ENCODE assay signal across 1 cellular context in the genomic region with DNA sequence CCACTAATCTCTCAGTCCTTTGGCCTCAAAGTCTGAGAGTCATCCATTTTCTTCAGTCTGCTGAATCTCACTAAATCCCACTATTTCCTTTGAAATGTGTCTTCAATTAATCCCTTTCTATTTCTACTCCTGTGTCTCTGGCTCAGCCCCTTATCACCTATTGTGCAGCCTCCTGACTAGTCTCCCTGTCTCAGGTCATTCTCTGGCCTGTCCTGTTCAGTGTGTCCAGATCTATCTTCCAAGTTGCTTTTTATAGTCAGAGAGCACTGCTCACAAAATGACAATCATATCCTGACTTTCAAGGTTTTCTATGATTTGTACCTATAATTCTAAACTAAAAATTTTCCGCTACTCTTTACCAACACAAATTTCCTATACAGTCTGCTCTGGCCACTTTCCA.
TF ChIP-seq lines count a peak whose summit lies in the region.

No MANE protein-coding gene starts in this region.

TF ChIP-seq in GM23338, 12 proteins besides CTCF, POLR2A, EP300 and RAD21 (continued from another document):
- TF ChIP-seq, protein P1, sequence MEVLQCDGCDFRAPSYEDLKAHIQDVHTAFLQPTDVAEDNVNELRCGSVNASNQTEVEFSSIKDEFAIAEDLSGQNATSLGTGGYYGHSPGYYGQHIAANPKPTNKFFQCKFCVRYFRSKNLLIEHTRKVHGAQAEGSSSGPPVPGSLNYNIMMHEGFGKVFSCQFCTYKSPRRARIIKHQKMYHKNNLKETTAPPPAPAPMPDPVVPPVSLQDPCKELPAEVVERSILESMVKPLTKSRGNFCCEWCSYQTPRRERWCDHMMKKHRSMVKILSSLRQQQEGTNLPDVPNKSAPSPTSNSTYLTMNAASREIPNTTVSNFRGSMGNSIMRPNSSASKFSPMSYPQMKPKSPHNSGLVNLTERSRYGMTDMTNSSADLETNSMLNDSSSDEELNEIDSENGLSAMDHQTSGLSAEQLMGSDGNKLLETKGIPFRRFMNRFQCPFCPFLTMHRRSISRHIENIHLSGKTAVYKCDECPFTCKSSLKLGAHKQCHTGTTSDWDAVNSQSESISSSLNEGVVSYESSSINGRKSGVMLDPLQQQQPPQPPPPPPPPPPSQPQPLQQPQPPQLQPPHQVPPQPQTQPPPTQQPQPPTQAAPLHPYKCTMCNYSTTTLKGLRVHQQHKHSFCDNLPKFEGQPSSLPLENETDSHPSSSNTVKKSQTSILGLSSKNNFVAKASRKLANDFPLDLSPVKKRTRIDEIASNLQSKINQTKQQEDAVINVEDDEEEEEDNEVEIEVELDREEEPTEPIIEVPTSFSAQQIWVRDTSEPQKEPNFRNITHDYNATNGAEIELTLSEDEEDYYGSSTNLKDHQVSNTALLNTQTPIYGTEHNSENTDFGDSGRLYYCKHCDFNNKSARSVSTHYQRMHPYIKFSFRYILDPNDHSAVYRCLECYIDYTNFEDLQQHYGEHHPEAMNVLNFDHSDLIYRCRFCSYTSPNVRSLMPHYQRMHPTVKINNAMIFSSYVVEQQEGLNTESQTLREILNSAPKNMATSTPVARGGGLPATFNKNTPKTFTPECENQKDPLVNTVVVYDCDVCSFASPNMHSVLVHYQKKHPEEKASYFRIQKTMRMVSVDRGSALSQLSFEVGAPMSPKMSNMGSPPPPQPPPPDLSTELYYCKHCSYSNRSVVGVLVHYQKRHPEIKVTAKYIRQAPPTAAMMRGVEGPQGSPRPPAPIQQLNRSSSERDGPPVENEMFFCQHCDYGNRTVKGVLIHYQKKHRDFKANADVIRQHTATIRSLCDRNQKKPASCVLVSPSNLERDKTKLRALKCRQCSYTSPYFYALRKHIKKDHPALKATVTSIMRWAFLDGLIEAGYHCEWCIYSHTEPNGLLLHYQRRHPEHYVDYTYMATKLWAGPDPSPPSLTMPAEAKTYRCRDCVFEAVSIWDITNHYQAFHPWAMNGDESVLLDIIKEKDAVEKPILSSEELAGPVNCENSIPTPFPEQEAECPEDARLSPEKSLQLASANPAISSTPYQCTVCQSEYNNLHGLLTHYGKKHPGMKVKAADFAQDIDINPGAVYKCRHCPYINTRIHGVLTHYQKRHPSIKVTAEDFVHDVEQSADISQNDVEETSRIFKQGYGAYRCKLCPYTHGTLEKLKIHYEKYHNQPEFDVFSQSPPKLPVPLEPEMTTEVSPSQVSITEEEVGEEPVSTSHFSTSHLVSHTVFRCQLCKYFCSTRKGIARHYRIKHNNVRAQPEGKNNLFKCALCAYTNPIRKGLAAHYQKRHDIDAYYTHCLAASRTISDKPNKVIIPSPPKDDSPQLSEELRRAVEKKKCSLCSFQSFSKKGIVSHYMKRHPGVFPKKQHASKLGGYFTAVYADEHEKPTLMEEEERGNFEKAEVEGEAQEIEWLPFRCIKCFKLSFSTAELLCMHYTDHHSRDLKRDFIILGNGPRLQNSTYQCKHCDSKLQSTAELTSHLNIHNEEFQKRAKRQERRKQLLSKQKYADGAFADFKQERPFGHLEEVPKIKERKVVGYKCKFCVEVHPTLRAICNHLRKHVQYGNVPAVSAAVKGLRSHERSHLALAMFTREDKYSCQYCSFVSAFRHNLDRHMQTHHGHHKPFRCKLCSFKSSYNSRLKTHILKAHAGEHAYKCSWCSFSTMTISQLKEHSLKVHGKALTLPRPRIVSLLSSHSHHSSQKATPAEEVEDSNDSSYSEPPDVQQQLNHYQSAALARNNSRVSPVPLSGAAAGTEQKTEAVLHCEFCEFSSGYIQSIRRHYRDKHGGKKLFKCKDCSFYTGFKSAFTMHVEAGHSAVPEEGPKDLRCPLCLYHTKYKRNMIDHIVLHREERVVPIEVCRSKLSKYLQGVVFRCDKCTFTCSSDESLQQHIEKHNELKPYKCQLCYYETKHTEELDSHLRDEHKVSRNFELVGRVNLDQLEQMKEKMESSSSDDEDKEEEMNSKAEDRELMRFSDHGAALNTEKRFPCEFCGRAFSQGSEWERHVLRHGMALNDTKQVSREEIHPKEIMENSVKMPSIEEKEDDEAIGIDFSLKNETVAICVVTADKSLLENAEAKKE (CRISPR knock-in tag; IDR thresholded peaks at IDR 0.05): no peak
- no peak for TF ChIP-seq CREB1 (CRISPR knock-in tag; IDR thresholded peaks at IDR 0.05; ENCODE audit: low read depth)
- TF ChIP-seq, protein P2, sequence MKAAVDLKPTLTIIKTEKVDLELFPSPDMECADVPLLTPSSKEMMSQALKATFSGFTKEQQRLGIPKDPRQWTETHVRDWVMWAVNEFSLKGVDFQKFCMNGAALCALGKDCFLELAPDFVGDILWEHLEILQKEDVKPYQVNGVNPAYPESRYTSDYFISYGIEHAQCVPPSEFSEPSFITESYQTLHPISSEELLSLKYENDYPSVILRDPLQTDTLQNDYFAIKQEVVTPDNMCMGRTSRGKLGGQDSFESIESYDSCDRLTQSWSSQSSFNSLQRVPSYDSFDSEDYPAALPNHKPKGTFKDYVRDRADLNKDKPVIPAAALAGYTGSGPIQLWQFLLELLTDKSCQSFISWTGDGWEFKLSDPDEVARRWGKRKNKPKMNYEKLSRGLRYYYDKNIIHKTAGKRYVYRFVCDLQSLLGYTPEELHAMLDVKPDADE (IDR thresholded peaks at IDR 0.05): no peak
